Comparison of ENCODE assay signal across 24 cellular contexts in the genomic region with DNA sequence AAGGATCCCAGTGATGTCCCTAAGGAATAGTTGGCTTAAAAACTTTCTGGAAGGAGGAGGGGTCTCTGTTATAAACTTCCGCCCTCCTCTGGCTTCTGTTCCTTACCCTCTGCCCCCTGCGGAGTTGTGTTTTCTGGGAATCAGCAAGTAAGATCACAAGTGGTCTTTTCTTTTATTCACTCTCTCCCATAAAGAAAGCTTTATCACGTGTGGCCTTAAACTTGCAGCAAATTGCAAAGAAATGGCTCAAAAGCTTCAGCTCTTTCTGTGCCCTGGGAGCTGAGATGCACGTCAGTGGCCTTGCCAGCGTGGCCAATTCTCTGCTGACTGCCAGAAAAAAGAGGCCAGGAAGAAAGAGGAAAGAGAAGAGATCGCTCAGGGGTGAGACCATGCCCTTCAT. TPM values are rescaled to one million over a fixed set of nuclear protein-coding genes. Genes with fewer than 3 reads are reported as not detected.
A peak's percentile ranks its signal among the peaks of the same experiment; 100 is the strongest.
DNase-seq lines count a peak whose midpoint lies in the region; ATAC-seq and TF ChIP-seq lines count a peak whose summit lies in the region.
"Had no signal": no experiment of that assay in that cellular context is flagged by ENCODE, and none has a peak within 500 bp of the region (broad histone marks: within the 10 kb centered on the region; RNA-seq: fewer than 3 reads in every experiment).

A gene with protein sequence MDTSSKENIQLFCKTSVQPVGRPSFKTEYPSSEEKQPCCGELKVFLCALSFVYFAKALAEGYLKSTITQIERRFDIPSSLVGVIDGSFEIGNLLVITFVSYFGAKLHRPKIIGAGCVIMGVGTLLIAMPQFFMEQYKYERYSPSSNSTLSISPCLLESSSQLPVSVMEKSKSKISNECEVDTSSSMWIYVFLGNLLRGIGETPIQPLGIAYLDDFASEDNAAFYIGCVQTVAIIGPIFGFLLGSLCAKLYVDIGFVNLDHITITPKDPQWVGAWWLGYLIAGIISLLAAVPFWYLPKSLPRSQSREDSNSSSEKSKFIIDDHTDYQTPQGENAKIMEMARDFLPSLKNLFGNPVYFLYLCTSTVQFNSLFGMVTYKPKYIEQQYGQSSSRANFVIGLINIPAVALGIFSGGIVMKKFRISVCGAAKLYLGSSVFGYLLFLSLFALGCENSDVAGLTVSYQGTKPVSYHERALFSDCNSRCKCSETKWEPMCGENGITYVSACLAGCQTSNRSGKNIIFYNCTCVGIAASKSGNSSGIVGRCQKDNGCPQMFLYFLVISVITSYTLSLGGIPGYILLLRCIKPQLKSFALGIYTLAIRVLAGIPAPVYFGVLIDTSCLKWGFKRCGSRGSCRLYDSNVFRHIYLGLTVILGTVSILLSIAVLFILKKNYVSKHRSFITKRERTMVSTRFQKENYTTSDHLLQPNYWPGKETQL (plus strand): TSS at position 101 of the 400 bp plus-strand sequence. CDS start 4,245 bp downstream, outside the sequence.

- H3K9me3 ChIP-seq in suprapubic skin = no peaks in the 10 kb centered on the region
- H3K9me3 ChIP-seq in MG63 = no peaks in the 10 kb centered on the region
- H3K9me3 ChIP-seq: BLaER1 treated with 17β-estradiol and CSF1 and Interleukin-3, amounts not matched to agents 10 nM and 100 nM; SK-N-SH had no signal

- no peaks in the 10 kb centered on the region for H3K27me3 Mint-ChIP-seq in activated CD4-positive, alpha-beta memory T cell treated with anti-CD3 and anti-CD28 coated beads for 36 hours
- H3K27me3 Mint-ChIP-seq: activated T-helper 17 cell treated with anti-CD3 and anti-CD28 coated beads, Interleukin-2, amount 50 U/mL, for 72 hours; central memory CD8-positive, alpha-beta T cell; effector memory CD8-positive, alpha-beta T cell had no signal

- H3K27me3 ChIP-seq in dorsolateral prefrontal cortex = no peaks in the 10 kb centered on the region
- H3K27me3 ChIP-seq in suprapubic skin = no peaks in the 10 kb centered on the region
- peaks cover 3% of the 10 kb centered on the region; the same call in 1 of the 2 replicates for H3K27me3 ChIP-seq in MG63
- H3K27me3 ChIP-seq: BLaER1 treated with 17β-estradiol and CSF1 and Interleukin-3, amounts not matched to agents 10 nM and 100 nM had no signal

- H3K9me3 Mint-ChIP-seq in activated CD4-positive, alpha-beta memory T cell treated with anti-CD3 and anti-CD28 coated beads for 36 hours = no peaks in the 10 kb centered on the region

- no peak for ATAC-seq in GM21390 (IDR thresholded peaks at IDR 0.05; ENCODE audit: unreplicated experiment)
- ATAC-seq: activated CD4-positive, CD25-positive, alpha-beta regulatory T cell treated with anti-CD3 and anti-CD28 coated beads, Interleukin-2, amount 50 U/mL, for 24 hours; activated T-helper 17 cell treated with anti-CD3 and anti-CD28 coated beads, Interleukin-2, amount 50 U/mL, for 72 hours; effector memory CD8-positive, alpha-beta T cell; GM12878 had no signal

- DNase-seq in SK-MEL-5 (ENCODE audit: low read depth, low spot score) (peak; percentile 63), dorsolateral prefrontal cortex (peak in 3 of 10 donors; percentile 12 to 35 (median 34)), medulla oblongata (ENCODE audit: extremely low spot score) (peak; percentile 54), suprapubic skin (ENCODE audit: low spot score in 2 of 2) (no peak), MG63 (no peak), superior temporal gyrus (ENCODE audit: extremely low spot score) (no peak)
- DNase-seq in activated CD4-positive, alpha-beta memory T cell treated with anti-CD3 and anti-CD28 coated beads for 36 hours = no peak
- DNase-seq: effector memory CD8-positive, alpha-beta T cell; GDM1; left cardiac atrium; NCI-H1417; NCI-H82; PC-9; SK-N-SH; stimulated activated CD4-positive, alpha-beta T cell treated with anti-CD3 and anti-CD28 coated beads, Interleukin-4, amount 100 ng/mL, for 4 hours; T1000 had no signal

- no peaks in the 10 kb centered on the region for H3K36me3 Mint-ChIP-seq in activated CD4-positive, alpha-beta memory T cell treated with anti-CD3 and anti-CD28 coated beads for 36 hours

- POLR2A ChIA-PET in activated CD4-positive, alpha-beta memory T cell treated with anti-CD3 and anti-CD28 coated beads for 36 hours (lab: Charles Lee) = no interaction called here

- no peaks in the 10 kb centered on the region for H3K4me1 ChIP-seq in suprapubic skin
- H3K4me1 ChIP-seq: BLaER1 treated with 17β-estradiol and CSF1 and Interleukin-3, amounts not matched to agents 10 nM and 100 nM had no signal

- TF ChIP-seq EP300 in suprapubic skin (IDR thresholded peaks at IDR 0.05) = no peak

- H3K27ac ChIP-seq in dorsolateral prefrontal cortex (peak within 1 kb of the TSS in 47 of 59 donors; percentile 2 to 80 (median 58)), suprapubic skin (no peak within 1 kb of the TSS)
- H3K27ac ChIP-seq: BLaER1 treated with 17β-estradiol and CSF1 and Interleukin-3, amounts not matched to agents 10 nM and 100 nM; PC-9 had no signal

- in situ Hi-C loops in SK-MEL-5 (cut with HindIII; ENCODE audit: low pct_unique_long_range_greater_than_20kb, low sequenced_read_pairs) = no loop called here

- H3K4me3 ChIP-seq in dorsolateral prefrontal cortex (peak within 1 kb of the TSS in 49 of 59 donors; percentile 2 to 56 (median 29)), suprapubic skin (peak within 1 kb of the TSS; percentile 5), MG63 (no peak within 1 kb of the TSS)
- H3K4me3 ChIP-seq: BLaER1 treated with 17β-estradiol and CSF1 and Interleukin-3, amounts not matched to agents 10 nM and 100 nM; GM12878; PC-9; skin epidermis had no signal

- CTCF ChIA-PET in activated CD4-positive, alpha-beta memory T cell treated with anti-CD3 and anti-CD28 coated beads for 36 hours (lab: Charles Lee) = no interaction called here

- H3K36me3 ChIP-seq in suprapubic skin (no peaks in the 10 kb centered on the region), MG63 (no peaks in the 10 kb centered on the region)
- H3K36me3 ChIP-seq: BLaER1 treated with 17β-estradiol and CSF1 and Interleukin-3, amounts not matched to agents 10 nM and 100 nM had no signal

- no peak for TF ChIP-seq POLR2A in suprapubic skin (IDR thresholded peaks at IDR 0.05)

- WGBS in suprapubic skin = 56% methylated on average over 6 of the region's 6 CpGs

- TF ChIP-seq CTCF in dorsolateral prefrontal cortex (IDR thresholded peaks at IDR 0.05 in 54 of 56, conservative IDR thresholded peaks at IDR 0.05 in 2 of 56; ENCODE audit: low read depth in 1 of 56, partially characterized antibody in 56 of 56) (no peak), suprapubic skin (IDR thresholded peaks at IDR 0.05) (no peak)

- no peak within 1 kb of the TSS for H3K27ac Mint-ChIP-seq in activated CD4-positive, alpha-beta memory T cell treated with anti-CD3 and anti-CD28 coated beads for 36 hours
- H3K27ac Mint-ChIP-seq: activated T-helper 17 cell treated with anti-CD3 and anti-CD28 coated beads, Interleukin-2, amount 50 U/mL, for 72 hours; effector memory CD8-positive, alpha-beta T cell had no signal

- intact Hi-C loops in dorsolateral prefrontal cortex (cut with DNase I) = no loop called here
- intact Hi-C loops in activated CD4-positive, alpha-beta memory T cell treated with anti-CD3 and anti-CD28 coated beads for 36 hours (cut with micrococcal nuclease) = no loop called here

- no peak within 1 kb of the TSS for H3K4me3 Mint-ChIP-seq in activated CD4-positive, alpha-beta memory T cell treated with anti-CD3 and anti-CD28 coated beads for 36 hours
- H3K4me3 Mint-ChIP-seq: activated T-helper 17 cell treated with anti-CD3 and anti-CD28 coated beads, Interleukin-2, amount 50 U/mL, for 72 hours; central memory CD8-positive, alpha-beta T cell; effector memory CD8-positive, alpha-beta T cell had no signal

- no peaks in the 10 kb centered on the region for H3K4me1 Mint-ChIP-seq in activated CD4-positive, alpha-beta memory T cell treated with anti-CD3 and anti-CD28 coated beads for 36 hours (ENCODE audit: low read depth)
- H3K4me1 Mint-ChIP-seq: activated T-helper 17 cell treated with anti-CD3 and anti-CD28 coated beads, Interleukin-2, amount 50 U/mL, for 72 hours; central memory CD8-positive, alpha-beta T cell had no signal

RNA-seq across cellular contexts. Expression of the gene that starts here (rescaled TPM):
- total RNA-seq in SK-MEL-5 (2014; rRNA removed; shearing (Covaris generic)) = 1.9 and 6.9 TPM in 2 replicates
- polyA plus RNA-seq in SK-MEL-5 (2015; cell fraction: cytosol; rRNA removed) = 0.54 and 0.55 TPM in 2 replicates
- 4.9 and 5.5 TPM in 2 replicates for polyA plus RNA-seq in SK-MEL-5 (2015; cell fraction: nucleus; rRNA removed)
- total RNA-seq in dorsolateral prefrontal cortex (10 to 100 TPM; 11.8 to 75.7 (median 27.5) TPM), suprapubic skin (under 1 TPM in 1 of 4 donors, not detected in 3; 0.89 TPM)
- not detected for total RNA-seq in activated CD4-positive, alpha-beta memory T cell treated with anti-CD3 and anti-CD28 coated beads for 36 hours
- total RNA-seq in MG63 (2014; rRNA removed; shearing (Covaris generic); ENCODE audit: low replicate concordance) = not detected in 2 replicates
- total RNA-seq: activated T-helper 17 cell treated with anti-CD3 and anti-CD28 coated beads, Interleukin-2, amount 50 U/mL, for 72 hours; LHCN-M2; PC-9 had no signal
- polyA plus RNA-seq: GM12878 had no signal

Comparison
In these comparisons a context has a peak if more than half of its experiments do, and no peak if none do; other contexts are left out.
1. DNase-seq: peak in SK-MEL-5 (single experiment) and medulla oblongata (single experiment); none in suprapubic skin (0 of 2), activated CD4-positive, alpha-beta memory T cell treated with anti-CD3 and anti-CD28 coated beads for 36 hours (single experiment), MG63 (single experiment) and superior temporal gyrus (single experiment).